8 cellular contexts compared by ENCODE assay signal in the genomic region with DNA sequence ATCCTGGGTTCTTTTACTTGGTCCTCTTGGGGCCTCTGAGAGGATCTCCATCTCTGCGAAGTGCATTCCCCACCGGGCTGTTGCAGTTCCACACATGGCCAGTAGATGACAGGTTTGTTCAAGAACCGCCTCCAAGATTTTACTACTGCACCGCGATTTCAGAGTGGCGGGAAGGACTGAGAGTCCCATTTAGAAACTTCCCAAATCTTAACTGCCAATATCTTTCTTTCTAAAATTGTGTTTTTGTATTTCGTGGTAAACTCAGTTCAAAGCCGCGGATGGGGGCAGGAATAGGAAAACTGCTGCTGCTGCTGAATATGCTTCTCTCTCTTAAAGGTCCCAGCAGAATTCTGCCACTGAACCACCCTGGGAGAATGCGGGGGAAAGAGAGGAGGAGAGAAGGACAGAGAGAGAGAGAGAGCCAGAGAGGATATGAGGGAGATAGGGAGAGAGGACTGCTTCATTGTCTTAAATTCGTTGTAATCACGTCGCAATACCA. TPM values are rescaled to one million over a fixed set of nuclear protein-coding genes. Genes with fewer than 3 reads are reported as not detected.
DNase-seq lines count a peak whose midpoint lies in the region; ATAC-seq and TF ChIP-seq lines count a peak whose summit lies in the region.

No MANE protein-coding gene starts in this region.

- H2BK120ac ChIP-seq in trophoblast cell (ENCODE audit: insufficient read depth, low read length, poor library complexity): no peak overlapping the region

- H3K79me1 ChIP-seq in trophoblast cell (ENCODE audit: low read length): no peaks in the 10 kb centered on the region

- peaks cover 5% of the 10 kb centered on the region for H3K27me3 ChIP-seq in KMS-11 (ENCODE audit: insufficient read depth, low read depth)
- no peaks in the 10 kb centered on the region for H3K27me3 ChIP-seq in trophoblast cell (ENCODE audit: insufficient read depth, low read length)
- H3K27me3 ChIP-seq in upper lobe of left lung: peaks cover 0 to 3% (median 0%) of the 10 kb centered on the region in 4 donors

- peak; percentile 85 for DNase-seq in DMS53 (lab: John Stamatoyannopoulos, UW)
- DNase-seq in SK-N-MC (ENCODE audit: low read depth, low spot score): peak; percentile 64
- peak; percentile 80 for DNase-seq in activated naive CD4-positive, alpha-beta T cell treated with Interleukin-2 at 50 U/mL for 16 hours
- peak; percentile 65 for DNase-seq in glomerular visceral epithelial cell (ENCODE audit: extremely low spot score)
- DNase-seq in trophoblast cell: peak; percentile 72 to 90
- DNase-seq in upper lobe of left lung: peak in 1 of 2 donors; percentile 75
- no peak for DNase-seq in GF-D8 (lab: John Stamatoyannopoulos, UW)

- no peaks in the 10 kb centered on the region for H3K9me3 ChIP-seq in SK-N-MC (ENCODE audit: low read depth, low read length)
- H3K9me3 ChIP-seq in trophoblast cell (ENCODE audit: insufficient read depth, low read depth, low read length): no peaks in the 10 kb centered on the region
- H3K9me3 ChIP-seq in upper lobe of left lung: no peaks in the 10 kb centered on the region

- no peak overlapping the region for H2AK5ac ChIP-seq in trophoblast cell (ENCODE audit: low read length)

- H3K79me2 ChIP-seq in KMS-11 (ENCODE audit: insufficient read depth, low read depth) (no peaks in the 10 kb centered on the region), trophoblast cell (ENCODE audit: control insufficient read depth, insufficient read depth, low read length, poor library complexity) (no peaks in the 10 kb centered on the region)

- H4K8ac ChIP-seq in trophoblast cell (ENCODE audit: low read depth, low read length): no peak overlapping the region

- H3K4me3 ChIP-seq in KMS-11 (IDR thresholded peaks at IDR 0.05; ENCODE audit: insufficient read depth, low read depth, low read length) (no peak overlapping the region), SK-N-MC (peak overlapping the region; percentile 74), trophoblast cell (ENCODE audit: low read depth, low read length) (no peak overlapping the region), upper lobe of left lung (peak overlapping the region in 1 of 4 donors; percentile 18)

- no peak overlapping the region for H3K14ac ChIP-seq in trophoblast cell (ENCODE audit: low read length)

- no peak overlapping the region for H2BK5ac ChIP-seq in trophoblast cell (ENCODE audit: low read depth, low read length, poor library complexity)

- H2AFZ ChIP-seq in KMS-11 (ENCODE audit: low read depth): peak overlapping the region; percentile 87
- no peak overlapping the region for H2AFZ ChIP-seq in trophoblast cell (ENCODE audit: insufficient read depth, low read length, poor library complexity)

- H3K9ac ChIP-seq in KMS-11 (no peak overlapping the region), SK-N-MC (ENCODE audit: insufficient read length) (peak overlapping the region; percentile 70), trophoblast cell (ENCODE audit: low read length) (no peak overlapping the region)

- H3K27ac ChIP-seq in KMS-11 (no peak overlapping the region), SK-N-MC (no peak overlapping the region), trophoblast cell (ENCODE audit: low read depth, low read length) (no peak overlapping the region), upper lobe of left lung (no peak overlapping the region)

- H3K36me3 ChIP-seq in KMS-11 (ENCODE audit: insufficient read depth): no peaks in the 10 kb centered on the region
- no peaks in the 10 kb centered on the region for H3K36me3 ChIP-seq in SK-N-MC (ENCODE audit: insufficient read depth, low read length)
- H3K36me3 ChIP-seq in trophoblast cell (ENCODE audit: control insufficient read depth in 1 of 2, insufficient read depth in 2 of 2, low read length in 2 of 2): no peaks in the 10 kb centered on the region
- H3K36me3 ChIP-seq in upper lobe of left lung: no peaks in the 10 kb centered on the region

- H4K20me1 ChIP-seq in KMS-11 (ENCODE audit: insufficient read depth): no peaks in the 10 kb centered on the region

- no peak overlapping the region for H3K18ac ChIP-seq in trophoblast cell (ENCODE audit: low read length)

- no peak for TF ChIP-seq POLR2A in upper lobe of left lung (IDR thresholded peaks at IDR 0.05)

- no peak overlapping the region for H4K12ac ChIP-seq in trophoblast cell (ENCODE audit: low read depth, low read length)

- ATAC-seq in upper lobe of left lung (ENCODE audit: low FRiP score in 2 of 2): peak; percentile 90 to 91

- WGBS in trophoblast cell (ENCODE audit: extremely low coverage, insufficient coverage, insufficient read length): no CpG with 5 or more reads among the region's 13 CpGs
- 9 to 10% methylated on average over 13 of the region's 13 CpGs for WGBS in upper lobe of left lung, 2 donors

- TF ChIP-seq CTCF in KMS-11 (conservative IDR thresholded peaks at IDR 0.05; ENCODE audit: low read depth, low read length) (peak; percentile 98), upper lobe of left lung (IDR thresholded peaks at IDR 0.05) (peak; percentile 88 to 100 (median 92))

- H3K4me1 ChIP-seq in KMS-11 (ENCODE audit: low read depth, poor library complexity, severe bottlenecking) (peaks cover 10% of the 10 kb centered on the region), trophoblast cell (ENCODE audit: control insufficient read depth in 1 of 2, insufficient read depth in 2 of 2, low read length in 2 of 2) (no peaks in the 10 kb centered on the region), upper lobe of left lung (peaks cover 4 to 9% (median 7%) of the 10 kb centered on the region in 4 donors)

- H3K4ac ChIP-seq in trophoblast cell (ENCODE audit: low read depth, low read length): no peak overlapping the region

- no peak for TF ChIP-seq EP300 in upper lobe of left lung (IDR thresholded peaks at IDR 0.05)

- peak overlapping the region; percentile 70 for H3K4me2 ChIP-seq in KMS-11
- peak overlapping the region; percentile 40 for H3K4me2 ChIP-seq in trophoblast cell (ENCODE audit: low read length)

- no peak overlapping the region for H4K91ac ChIP-seq in trophoblast cell (ENCODE audit: low read depth, low read length)

- no peak overlapping the region for H3K23ac ChIP-seq in trophoblast cell (ENCODE audit: low read length)

- no peak overlapping the region for H2BK12ac ChIP-seq in trophoblast cell (ENCODE audit: low read length)

RNA-seq across cellular contexts. Expression of a gene that starts 8.6 kb away (rescaled TPM):
- polyA plus RNA-seq in trophoblast cell (2013): not detected in 2 replicates
- not detected for total RNA-seq in upper lobe of left lung

RNA-seq across cellular contexts. Expression of a gene that starts 24.1 kb away (rescaled TPM):
- not detected in 2 replicates for polyA plus RNA-seq in trophoblast cell (2013)
- 1,000 to 10,000 TPM in 3 of 6 donors, 100 to 1,000 TPM in 3; 202 to 2,231 (median 1,304) TPM for total RNA-seq in upper lobe of left lung

RNA-seq across cellular contexts. Expression of a gene that starts 43.9 kb away (rescaled TPM):
- not detected in 2 replicates for polyA plus RNA-seq in trophoblast cell (2013)
- not detected for total RNA-seq in upper lobe of left lung
